ENCODE assay signal across 1 cellular context in the genomic region with DNA sequence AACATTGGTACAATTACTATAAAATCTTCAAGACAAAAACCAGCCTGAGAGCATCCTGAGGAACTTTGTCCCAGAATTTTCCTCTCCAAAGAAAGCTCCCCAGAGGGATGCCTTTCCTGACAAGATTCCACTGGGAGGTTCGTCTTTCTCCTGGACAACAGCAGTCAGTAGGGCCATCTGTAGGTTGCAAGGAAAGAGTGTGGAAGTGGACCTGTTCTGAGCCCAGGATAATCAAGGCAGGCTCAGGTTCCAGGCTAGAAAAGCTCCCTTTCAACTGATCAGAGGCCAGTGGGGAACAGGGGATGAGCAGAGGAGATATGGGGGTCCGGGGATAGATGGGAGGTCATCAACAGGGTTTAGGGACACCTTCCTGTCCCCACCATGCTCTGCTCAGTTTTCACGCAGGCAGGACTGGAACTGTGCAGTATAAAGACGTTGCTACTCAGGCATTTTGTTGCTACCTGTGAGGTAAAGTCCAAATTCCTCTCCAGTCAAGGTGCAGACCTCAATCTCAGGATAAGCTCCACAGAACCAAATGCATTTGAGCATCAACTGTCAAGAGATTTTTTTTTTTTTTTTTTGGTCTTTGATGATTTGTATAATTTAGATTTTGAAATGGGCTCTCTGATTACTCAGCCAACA.
TF ChIP-seq lines count a peak whose summit lies in the region.

No MANE protein-coding gene starts in this region.

TF ChIP-seq in GM23338, 12 proteins besides CTCF, POLR2A, EP300 and RAD21 (continued from another document):
- TF ChIP-seq STAT1 (IDR thresholded peaks at IDR 0.05; ENCODE audit: unreplicated experiment) = no peak
- no peak for TF ChIP-seq CREB1 (CRISPR knock-in tag; IDR thresholded peaks at IDR 0.05; ENCODE audit: low read depth)
- TF ChIP-seq ZNF114 (CRISPR knock-in tag; IDR thresholded peaks at IDR 0.05) = no peak
- no peak for TF ChIP-seq EZH2phosphoT487 (IDR thresholded peaks at IDR 0.05; ENCODE audit: unreplicated experiment)
